In genomic region chr9:138115506-138115905, GRCh38 we compare ENCODE assay signal across 24 cellular contexts.
"Had no signal": no experiment of that assay in that cellular context is flagged by ENCODE, and none has a peak within 500 bp of the region (broad histone marks: within the 10 kb centered on the region; RNA-seq: fewer than 3 reads in every experiment).

No MANE protein-coding gene starts in this region.

- H3K9me3 Mint-ChIP-seq: activated CD4-positive, alpha-beta T cell treated with anti-CD3 and anti-CD28 coated beads, Interleukin-2, amount 10 ng/mL, durations not matched to agents 7 days and 5 days; activated CD8-positive, alpha-beta T cell treated with anti-CD3 and anti-CD28 coated beads for 36 hours had no signal

- H3K27ac Mint-ChIP-seq: activated CD4-positive, alpha-beta T cell treated with anti-CD3 and anti-CD28 coated beads, Interleukin-2, amount 10 ng/mL, durations not matched to agents 7 days and 5 days; activated CD8-positive, alpha-beta memory T cell treated with anti-CD3 and anti-CD28 coated beads, Interleukin-2, amount 10 ng/mL, durations not matched to agents 7 days and 5 days; activated CD8-positive, alpha-beta T cell treated with anti-CD3 and anti-CD28 coated beads for 36 hours; activated naive CD8-positive, alpha-beta T cell; endodermal cell; nephron progenitor cell; stimulated activated naive B cell treated with anti-CD40 and anti-IgM and Interleukin-4, amounts not matched to agents 10 μg/mL and 1 μg/mL and 100 μg/mL, for 72 hours had no signal

- H3K27me3 ChIP-seq: gastrocnemius medialis, right lobe of liver, testis had no signal

- H3K4me3 Mint-ChIP-seq: activated CD4-positive, alpha-beta T cell treated with anti-CD3 and anti-CD28 coated beads, Interleukin-2, amount 10 ng/mL, durations not matched to agents 7 days and 5 days; activated CD8-positive, alpha-beta memory T cell treated with anti-CD3 and anti-CD28 coated beads, Interleukin-2, amount 10 ng/mL, durations not matched to agents 7 days and 5 days; activated CD8-positive, alpha-beta T cell treated with anti-CD3 and anti-CD28 coated beads for 36 hours; activated naive CD8-positive, alpha-beta T cell; endodermal cell; nephron progenitor cell; stimulated activated naive B cell treated with anti-CD40 and anti-IgM and Interleukin-4, amounts not matched to agents 10 μg/mL and 1 μg/mL and 100 μg/mL, for 72 hours had no signal

- H3K27ac ChIP-seq: breast epithelium, esophagus squamous epithelium, gastrocnemius medialis, right lobe of liver, testis, WERI-Rb-1 had no signal

- H3K36me3 ChIP-seq: breast epithelium, esophagus squamous epithelium, gastrocnemius medialis, right lobe of liver, WERI-Rb-1 had no signal

- H3K4me1 Mint-ChIP-seq: activated CD4-positive, alpha-beta T cell treated with anti-CD3 and anti-CD28 coated beads, Interleukin-2, amount 10 ng/mL, durations not matched to agents 7 days and 5 days; activated CD8-positive, alpha-beta memory T cell treated with anti-CD3 and anti-CD28 coated beads, Interleukin-2, amount 10 ng/mL, durations not matched to agents 7 days and 5 days; endodermal cell; nephron progenitor cell; stimulated activated naive B cell treated with anti-CD40 and anti-IgM and Interleukin-4, amounts not matched to agents 10 μg/mL and 1 μg/mL and 100 μg/mL, for 72 hours had no signal

- H3K4me3 ChIP-seq: breast epithelium, esophagus squamous epithelium, gastrocnemius medialis, right lobe of liver, testis had no signal

- H3K36me3 Mint-ChIP-seq: activated CD8-positive, alpha-beta memory T cell treated with anti-CD3 and anti-CD28 coated beads, Interleukin-2, amount 10 ng/mL, durations not matched to agents 7 days and 5 days; activated naive CD8-positive, alpha-beta T cell; stimulated activated naive B cell treated with anti-CD40 and anti-IgM and Interleukin-4, amounts not matched to agents 10 μg/mL and 1 μg/mL and 100 μg/mL, for 72 hours had no signal

- ATAC-seq: activated CD8-positive, alpha-beta memory T cell treated with anti-CD3 and anti-CD28 coated beads, Interleukin-2, amount 10 ng/mL, durations not matched to agents 7 days and 5 days; activated CD8-positive, alpha-beta T cell treated with anti-CD3 and anti-CD28 coated beads for 36 hours; gastrocnemius medialis; right lobe of liver; stimulated activated naive B cell treated with anti-CD40 and anti-IgM and Interleukin-4, amounts not matched to agents 10 μg/mL and 1 μg/mL and 100 μg/mL, for 72 hours had no signal

- H3K9me3 ChIP-seq: breast epithelium, esophagus squamous epithelium, gastrocnemius medialis, right lobe of liver, testis had no signal

- DNase-seq: activated CD4-positive, alpha-beta T cell treated with anti-CD3 and anti-CD28 coated beads, Interleukin-2, amount 10 ng/mL, durations not matched to agents 7 days and 5 days; activated CD4-positive, CD25-positive, alpha-beta regulatory T cell treated with anti-CD3 and anti-CD28 coated beads, Interleukin-2, amount 50 U/mL, for 72 hours; activated CD8-positive, alpha-beta memory T cell treated with anti-CD3 and anti-CD28 coated beads, Interleukin-2, amount 10 ng/mL, durations not matched to agents 7 days and 5 days; activated CD8-positive, alpha-beta T cell treated with anti-CD3 and anti-CD28 coated beads for 36 hours; activated gamma-delta T cell treated with Interleukin-2 at 50 U/mL for 16 hours; activated T-cell treated with anti-CD3 and anti-CD28 coated beads for 4 hours; amniotic stem cell; cortex of kidney; endodermal cell; esophagus squamous epithelium; gastrocnemius medialis; hippocampal formation; nephron progenitor cell; right lobe of liver; small intestine; stimulated activated CD4-positive, alpha-beta T cell treated with anti-CD3 and anti-CD28 coated beads, Interleukin-15, amount 100 ng/mL, for 24 hours; stimulated activated CD4-positive, alpha-beta T cell treated with anti-CD3 and anti-CD28 coated beads, Interleukin-2, amount 100 ng/mL, for 48 hours; stimulated activated CD8-positive, alpha-beta memory T cell treated with anti-CD3 and anti-CD28 coated beads, Interleukin-4, amount 100 ng/mL, for 48 hours; stimulated activated naive B cell treated with anti-CD40 and anti-IgM and Interleukin-4, amounts not matched to agents 10 μg/mL and 1 μg/mL and 100 μg/mL, for 72 hours; testis; trophoblast cell; WERI-Rb-1 had no signal

- H3K4me1 ChIP-seq: breast epithelium, esophagus squamous epithelium, gastrocnemius medialis, right lobe of liver had no signal

- H3K27me3 Mint-ChIP-seq: activated CD4-positive, alpha-beta T cell treated with anti-CD3 and anti-CD28 coated beads, Interleukin-2, amount 10 ng/mL, durations not matched to agents 7 days and 5 days; activated CD8-positive, alpha-beta memory T cell treated with anti-CD3 and anti-CD28 coated beads, Interleukin-2, amount 10 ng/mL, durations not matched to agents 7 days and 5 days had no signal
